Comparison of ENCODE assay signal across 17 cellular contexts in genomic region chr22:49521787-49522224, GRCh38.
"Had no signal": no experiment of that assay in that cellular context is flagged by ENCODE, and none has a peak within 500 bp of the region (broad histone marks: within the 10 kb centered on the region; RNA-seq: fewer than 3 reads in every experiment).

No MANE protein-coding gene starts in this region.

- H3K4me3 ChIP-seq: body of pancreas, right atrium auricular region, thoracic aorta had no signal

- H3K9me3 ChIP-seq: body of pancreas, SK-N-SH had no signal

- H3K27ac ChIP-seq: body of pancreas, right atrium auricular region, thoracic aorta, WERI-Rb-1 had no signal

- H3K4me3 Mint-ChIP-seq: activated CD8-positive, alpha-beta T cell treated with anti-CD3 and anti-CD28 coated beads, Interleukin-2, amount 10 ng/mL, durations not matched to agents 7 days and 5 days; activated naive CD4-positive, alpha-beta T cell treated with anti-CD3 and anti-CD28 coated beads for 36 hours; dendritic cell treated with granulocyte-macrophage colony-stimulating factor and Interleukin-4, amounts not matched to agents 40 ng/mL and 50 ng/mL, for 4 days; endodermal cell; natural killer cell had no signal

- H3K4me2 ChIP-seq: SK-N-SH had no signal

- H3K4me1 ChIP-seq: body of pancreas had no signal

- ATAC-seq: activated CD8-positive, alpha-beta T cell treated with anti-CD3 and anti-CD28 coated beads, Interleukin-2, amount 10 ng/mL, durations not matched to agents 7 days and 5 days; body of pancreas; left colon; natural killer cell had no signal

- H3K36me3 Mint-ChIP-seq: natural killer cell had no signal

- H3K27ac Mint-ChIP-seq: activated CD8-positive, alpha-beta T cell treated with anti-CD3 and anti-CD28 coated beads, Interleukin-2, amount 10 ng/mL, durations not matched to agents 7 days and 5 days; activated naive CD4-positive, alpha-beta T cell treated with anti-CD3 and anti-CD28 coated beads for 36 hours; dendritic cell treated with granulocyte-macrophage colony-stimulating factor and Interleukin-4, amounts not matched to agents 40 ng/mL and 50 ng/mL, for 4 days; endodermal cell had no signal

- H3K27me3 ChIP-seq: body of pancreas, right atrium auricular region had no signal

- DNase-seq: activated CD4-positive, alpha-beta T cell treated with anti-CD3 and anti-CD28 coated beads for 4 hours; activated CD8-positive, alpha-beta memory T cell treated with anti-CD3 and anti-CD28 coated beads, Interleukin-2, amount 50 U/mL, for 48 hours; activated CD8-positive, alpha-beta T cell treated with anti-CD3 and anti-CD28 coated beads, Interleukin-2, amount 10 ng/mL, durations not matched to agents 7 days and 5 days; activated naive CD4-positive, alpha-beta T cell treated with anti-CD3 and anti-CD28 coated beads for 36 hours; body of pancreas; endodermal cell; erythroblast; left colon; natural killer cell; SK-N-SH; stimulated activated CD4-positive, alpha-beta T cell treated with anti-CD3 and anti-CD28 coated beads, Interleukin-2, amount 100 ng/mL, for 24 hours; stimulated activated naive CD4-positive, alpha-beta T cell treated with Interleukin-2 at 50 U/mL for 16 hours; T-helper 1 cell; WERI-Rb-1 had no signal

- H3K9me3 Mint-ChIP-seq: activated naive CD4-positive, alpha-beta T cell treated with anti-CD3 and anti-CD28 coated beads for 36 hours; dendritic cell treated with granulocyte-macrophage colony-stimulating factor and Interleukin-4, amounts not matched to agents 40 ng/mL and 50 ng/mL, for 4 days; natural killer cell had no signal

- H3K36me3 ChIP-seq: right atrium auricular region, thoracic aorta, WERI-Rb-1 had no signal
